ENCODE assay signal across 15 cellular contexts in genomic region chr15:49521802-49522201, GRCh38.
DNase-seq lines count a peak whose midpoint lies in the region; ATAC-seq, FAIRE-seq and TF ChIP-seq lines count a peak whose summit lies in the region.
"Had no signal": no experiment of that assay in that cellular context is flagged by ENCODE, and none has a peak within 500 bp of the region (broad histone marks: within the 10 kb centered on the region; RNA-seq: fewer than 3 reads in every experiment).

No MANE protein-coding gene starts in this region.

- H3K23ac ChIP-seq in H1 (ENCODE audit: insufficient read length), result no peak overlapping the region

- no peak overlapping the region for H4K8ac ChIP-seq in H1 (ENCODE audit: extremely low read depth, insufficient read depth, low read length)

- intact Hi-C loops in left ventricle myocardium inferior (cut with micrococcal nuclease), result no loop called here
- intact Hi-C loops in Right ventricle myocardium superior (cut with DNase I), result no loop called here
- intact Hi-C loops in CD14-positive monocyte (cut with micrococcal nuclease), result no loop called here

- H3K4me3 ChIP-seq in left ventricle myocardium inferior (no peak overlapping the region), OCI-LY3 (ENCODE audit: low read length) (no peak overlapping the region), H1 (ENCODE audit: extremely low read depth in 1 of 4, insufficient read depth in 2 of 4, low read depth in 3 of 4, low read length in 4 of 4) (no peak overlapping the region), neural progenitor cell (no peak overlapping the region)
- H3K4me3 ChIP-seq: spleen had no signal

- POLR2A ChIA-PET in H1 (lab: Charles Lee; ENCODE audit: partially characterized antibody), result no interaction called here

- no peaks in the 10 kb centered on the region for H3K27me3 ChIP-seq in left ventricle myocardium inferior (ENCODE audit: low read depth)
- no peaks in the 10 kb centered on the region for H3K27me3 ChIP-seq in OCI-LY3 (ENCODE audit: low read depth, low read length)
- no peaks in the 10 kb centered on the region for H3K27me3 ChIP-seq in H1 (replicated peaks in 1 of 4; ENCODE audit: control insufficient read depth in 3 of 4, extremely low read depth in 1 of 4, insufficient read depth in 3 of 4, low read length in 3 of 4)
- no peaks in the 10 kb centered on the region for H3K27me3 ChIP-seq in neural progenitor cell

- no peak overlapping the region for H2AK5ac ChIP-seq in H1 (ENCODE audit: low read depth, low read length)

- H3K4me3 Mint-ChIP-seq in CD14-positive monocyte, result no peak overlapping the region
- H3K4me3 Mint-ChIP-seq in neural progenitor cell, result no peak overlapping the region
- H3K4me3 Mint-ChIP-seq: activated CD4-positive, alpha-beta memory T cell treated with anti-CD3 and anti-CD28 coated beads for 36 hours; B cell had no signal

- CTCF ChIA-PET in H1 (lab: Charles Lee; ENCODE audit: partially characterized antibody), result interaction anchor here (1.1 to 1.4 kb wide), 2 partner anchors 287 to 296 kb away, joined by 3 read pairs; no protein-coding TSS in a partner anchor

- TF ChIP-seq POLR2A in H1 (IDR thresholded peaks at IDR 0.05; ENCODE audit: control extremely low read depth in 1 of 2, low read depth in 2 of 2, low read length in 2 of 2), result no peak

- H3K27ac Mint-ChIP-seq in CD14-positive monocyte (no peak overlapping the region), neural progenitor cell (no peak overlapping the region)
- H3K27ac Mint-ChIP-seq: activated CD4-positive, alpha-beta memory T cell treated with anti-CD3 and anti-CD28 coated beads for 36 hours; B cell had no signal

- DNase-seq in left ventricle myocardium inferior, result no peak
- DNase-seq in Right ventricle myocardium superior, result no peak
- DNase-seq in H1 (ENCODE audit: low read depth in 1 of 2, low spot score in 2 of 2), result no peak
- no peak for DNase-seq in activated gamma-delta T cell treated with Interleukin-2 at 50 U/mL for 16 hours
- DNase-seq in CD14-positive monocyte (ENCODE audit: low spot score), result no peak
- DNase-seq in neural progenitor cell (ENCODE audit: low spot score), result no peak
- DNase-seq in effector CD4-positive, alpha-beta T cell, result no peak
- DNase-seq: activated CD4-positive, alpha-beta memory T cell treated with anti-CD3 and anti-CD28 coated beads for 36 hours; activated naive CD4-positive, alpha-beta T cell treated with anti-CD3 and anti-CD28 coated beads, Interleukin-2, amount 50 U/mL, for 16 hours; GOT3; left colon; spleen had no signal

- H3K36me3 ChIP-seq in left ventricle myocardium inferior (no peaks in the 10 kb centered on the region), OCI-LY3 (replicated peaks; ENCODE audit: low read depth, low read length) (no peaks in the 10 kb centered on the region), H1 (ENCODE audit: control insufficient read depth in 2 of 4, insufficient read depth in 4 of 4, low read length in 3 of 4) (no peaks in the 10 kb centered on the region), neural progenitor cell (no peaks in the 10 kb centered on the region)
- H3K36me3 ChIP-seq: spleen had no signal

- H3K79me2 ChIP-seq in OCI-LY3 (ENCODE audit: low read length) (no peaks in the 10 kb centered on the region), H1 (ENCODE audit: control insufficient read depth in 1 of 2, insufficient read depth in 2 of 2, low read length in 2 of 2) (no peaks in the 10 kb centered on the region), neural progenitor cell (ENCODE audit: low read depth) (no peaks in the 10 kb centered on the region)

- H3K27me3 Mint-ChIP-seq in CD14-positive monocyte (ENCODE audit: low read depth in 3 of 3) (peaks cover 0 to 2% (median 0%) of the 10 kb centered on the region in 3 donors), neural progenitor cell (ENCODE audit: insufficient read depth, low read depth) (no peaks in the 10 kb centered on the region)

- H3K9me3 ChIP-seq in left ventricle myocardium inferior (replicated peaks) (peaks cover 21% of the 10 kb centered on the region), OCI-LY3 (ENCODE audit: insufficient read depth, low read length) (no peaks in the 10 kb centered on the region), H1 (ENCODE audit: insufficient read depth in 2 of 2, low read depth in 1 of 2, low read length in 1 of 2) (peaks cover 14 to 15% of the 10 kb centered on the region in 2 experiments; a peak in 2 of 4 replicates), neural progenitor cell (ENCODE audit: low read depth) (peaks cover 3% of the 10 kb centered on the region)

- H3K27ac ChIP-seq in left ventricle myocardium inferior (replicated peaks), result no peak overlapping the region
- H3K27ac ChIP-seq in OCI-LY3 (ENCODE audit: low read length), result no peak overlapping the region
- no peak overlapping the region for H3K27ac ChIP-seq in H1 (ENCODE audit: low read depth, low read length)
- H3K27ac ChIP-seq in neural progenitor cell, result no peak overlapping the region
- H3K27ac ChIP-seq: KMS-11, spleen had no signal

- no peak overlapping the region for H2BK20ac ChIP-seq in H1 (ENCODE audit: low read length)

- no peak for TF ChIP-seq EP300 in H1 (IDR thresholded peaks at IDR 0.05; ENCODE audit: borderline replicate concordance in 1 of 2, low read depth in 2 of 2, low read length in 2 of 2)

- no peak overlapping the region for H3K56ac ChIP-seq in H1 (replicated peaks; ENCODE audit: insufficient read length, low read depth, low read length)

- no peak for ATAC-seq in Right ventricle myocardium superior (ENCODE audit: poor library complexity)
- ATAC-seq: left colon had no signal

- no peak overlapping the region for H3K18ac ChIP-seq in H1 (ENCODE audit: extremely low read depth, low read length)

- WGBS in H1 (ENCODE audit: extremely low coverage in 1 of 2, insufficient coverage in 1 of 2, insufficient read length in 1 of 2, insufficient replicate concordance in 2 of 2, low coverage in 1 of 2, low lambda C conversion rate in 2 of 2, missing lambda C conversion rate in 1 of 2), 2 experiments, result 83% methylated on average over 3 of the region's 3 CpGs; no CpG with 5 or more reads in 1 of the 2 experiments

- H4K5ac ChIP-seq in H1 (ENCODE audit: insufficient read length, low read depth, low read length), result no peak overlapping the region

- no peak overlapping the region for H2BK5ac ChIP-seq in H1 (ENCODE audit: low read depth, low read length)

- H2AFZ ChIP-seq in OCI-LY3 (ENCODE audit: low read depth, low read length) (no peak overlapping the region), H1 (ENCODE audit: low read length) (no peak overlapping the region), neural progenitor cell (replicated peaks) (no peak overlapping the region)

- H4K91ac ChIP-seq in H1 (replicated peaks; ENCODE audit: insufficient read length, low read length), result no peak overlapping the region

- TF ChIP-seq CTCF in left ventricle myocardium inferior (IDR thresholded peaks at IDR 0.05; ENCODE audit: borderline replicate concordance) (peak; percentile 27), OCI-LY3 (IDR thresholded peaks at IDR 0.05; ENCODE audit: low read depth, low read length) (peak; percentile 11; the same call in 1 of the 2 replicates), H1 (IDR thresholded peaks at IDR 0.05; ENCODE audit: control extremely low read depth in 1 of 3, insufficient read depth in 1 of 3, low read depth in 1 of 3, low read length in 3 of 3) (peak in 1 of 3 experiments; percentile 10; a peak in 1 of 4 replicates), CD14-positive monocyte (IDR thresholded peaks at IDR 0.05) (no peak), neural progenitor cell (IDR thresholded peaks at IDR 0.05) (no peak)

- no peaks in the 10 kb centered on the region for H3F3A ChIP-seq in neural progenitor cell (ENCODE audit: low read depth)

- peak; percentile 14 to 35; a peak in 2 of 4 replicates for TF ChIP-seq RAD21 in H1 (IDR thresholded peaks at IDR 0.05 in 1 of 2, conservative IDR thresholded peaks at IDR 0.05 in 1 of 2; ENCODE audit: low read depth in 2 of 2, low read length in 2 of 2)

- no peak overlapping the region for H2BK12ac ChIP-seq in H1 (ENCODE audit: low read depth, low read length)

- H3K4me1 ChIP-seq in left ventricle myocardium inferior (no peaks in the 10 kb centered on the region), OCI-LY3 (ENCODE audit: low read length) (no peaks in the 10 kb centered on the region), H1 (replicated peaks in 1 of 4; ENCODE audit: control insufficient read depth in 3 of 4, insufficient read depth in 4 of 4, low read length in 3 of 4) (no peaks in the 10 kb centered on the region), neural progenitor cell (no peaks in the 10 kb centered on the region)
- H3K4me1 ChIP-seq: spleen had no signal

- H3K9ac ChIP-seq in OCI-LY3 (ENCODE audit: low read length) (no peak overlapping the region), H1 (replicated peaks in 1 of 4; ENCODE audit: extremely low read depth in 1 of 4, low read depth in 3 of 4, low read length in 3 of 4) (no peak overlapping the region), neural progenitor cell (no peak overlapping the region)
- H3K9ac ChIP-seq: KMS-11 had no signal

- no peak overlapping the region for H2BK15ac ChIP-seq in H1 (ENCODE audit: low read length)

- no peak for FAIRE-seq in H1 (lab: Jason Lieb, UNC)

- peaks cover 21 to 55% (median 39%) of the 10 kb centered on the region in 7 donors for H3K9me3 Mint-ChIP-seq in CD14-positive monocyte
- peaks cover 11% of the 10 kb centered on the region for H3K9me3 Mint-ChIP-seq in neural progenitor cell

- H3K79me1 ChIP-seq in H1 (ENCODE audit: low read depth, low read length), result no peaks in the 10 kb centered on the region

- H3K4me1 Mint-ChIP-seq in CD14-positive monocyte (no peaks in the 10 kb centered on the region), neural progenitor cell (no peaks in the 10 kb centered on the region)
- H3K4me1 Mint-ChIP-seq: B cell had no signal

- no peak overlapping the region for H3K14ac ChIP-seq in H1 (ENCODE audit: insufficient read length)

- H3K36me3 Mint-ChIP-seq in CD14-positive monocyte, result no peaks in the 10 kb centered on the region
- no peaks in the 10 kb centered on the region for H3K36me3 Mint-ChIP-seq in neural progenitor cell

- no peak overlapping the region for H2BK120ac ChIP-seq in H1 (replicated peaks; ENCODE audit: low read depth, low read length)

- H4K20me1 ChIP-seq in OCI-LY3 (ENCODE audit: insufficient read depth, low read length) (no peaks in the 10 kb centered on the region), H1 (replicated peaks in 1 of 2; ENCODE audit: control insufficient read depth in 1 of 2, insufficient read depth in 2 of 2, low read length in 2 of 2) (no peaks in the 10 kb centered on the region), neural progenitor cell (ENCODE audit: low read depth) (no peaks in the 10 kb centered on the region)

- no peak overlapping the region for H3K4ac ChIP-seq in H1 (replicated peaks; ENCODE audit: insufficient read length, low read depth, low read length)

- H3K4me2 ChIP-seq in OCI-LY3 (ENCODE audit: low read length) (no peak overlapping the region), H1 (ENCODE audit: insufficient read depth in 1 of 2, low read depth in 2 of 2, low read length in 2 of 2) (no peak overlapping the region), neural progenitor cell (no peak overlapping the region)
- H3K4me2 ChIP-seq: KMS-11 had no signal

- no peaks in the 10 kb centered on the region for H3K23me2 ChIP-seq in H1 (ENCODE audit: low read depth, low read length)

TF ChIP-seq in H1, 55 proteins besides CTCF, POLR2A, EP300 and RAD21 (continues in another document):
- no peak for TF ChIP-seq YY1 (IDR thresholded peaks at IDR 0.05; ENCODE audit: low read depth, low read length)

Comparison
In these comparisons a context has a peak if more than half of its experiments do, and no peak if none do; other contexts are left out.
1. CTCF ChIP-seq: peak in left ventricle myocardium inferior (single experiment) and OCI-LY3 (single experiment); none in CD14-positive monocyte (single experiment) and neural progenitor cell (single experiment).